Comparison of ENCODE assay signal across 1 cellular context in the genomic region with DNA sequence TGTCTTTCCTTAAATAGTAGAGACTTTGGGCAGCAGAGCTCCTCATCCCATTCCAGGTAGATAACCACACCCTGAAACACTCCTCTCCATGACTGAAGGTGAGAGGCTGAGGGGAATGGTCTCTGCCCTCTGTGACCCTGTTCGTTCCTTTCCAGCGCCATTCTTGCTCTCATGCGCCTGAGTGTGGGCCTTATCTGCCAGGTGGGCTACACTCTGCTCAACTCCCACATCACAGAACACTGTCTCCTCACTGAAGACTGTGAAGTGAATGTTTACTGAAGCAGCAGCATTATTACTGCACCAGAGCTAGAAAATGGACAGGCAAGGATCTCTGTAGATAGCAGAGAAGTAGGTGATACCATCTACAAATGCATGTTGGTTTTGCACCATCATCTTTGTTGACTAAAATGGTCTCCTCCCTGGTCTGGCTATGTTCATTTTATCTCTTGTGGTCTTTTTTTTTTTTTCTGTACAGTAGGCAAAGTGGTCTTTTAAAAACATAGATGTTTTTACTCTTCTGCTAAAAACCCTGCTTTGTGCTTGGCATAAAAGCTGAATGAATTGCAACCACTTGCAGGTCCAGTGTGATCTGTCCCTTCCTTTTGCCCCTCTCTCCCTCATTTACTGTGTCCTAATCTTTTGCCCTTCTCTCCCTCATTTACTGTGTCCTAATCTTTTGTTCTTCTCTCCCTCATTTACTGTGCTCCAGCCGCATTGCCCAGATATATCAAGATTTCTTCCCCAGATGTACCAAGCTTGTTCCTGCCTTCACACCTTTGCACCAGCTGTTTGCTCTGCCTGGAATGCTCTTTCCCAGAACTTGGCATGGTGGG.
TF ChIP-seq lines count a peak whose summit lies in the region.

No MANE protein-coding gene starts in this region.

TF ChIP-seq in HEK293T, 16 proteins besides CTCF, POLR2A, EP300 and RAD21:
- TF ChIP-seq FOXM1 (IDR thresholded peaks at IDR 0.05; ENCODE audit: borderline replicate concordance) (no peak), LEF1 (IDR thresholded peaks at IDR 0.05; ENCODE audit: borderline replicate concordance) (no peak), BHLHE40 (IDR thresholded peaks at IDR 0.05; ENCODE audit: borderline replicate concordance) (no peak), SUZ12 (IDR thresholded peaks at IDR 0.05) (no peak), ARNT (IDR thresholded peaks at IDR 0.05) (no peak), ELF4 (IDR thresholded peaks at IDR 0.05) (no peak), SP1 (IDR thresholded peaks at IDR 0.05) (no peak), L3MBTL2 (conservative IDR thresholded peaks at IDR 0.05) (no peak), TARDBP (IDR thresholded peaks at IDR 0.05) (no peak), FOXK2 (IDR thresholded peaks at IDR 0.05) (no peak), ZNF384 (IDR thresholded peaks at IDR 0.05) (no peak), HDGF (IDR thresholded peaks at IDR 0.05; ENCODE audit: borderline replicate concordance) (no peak), CTBP1 (IDR thresholded peaks at IDR 0.05; ENCODE audit: borderline replicate concordance) (no peak), NFRKB (IDR thresholded peaks at IDR 0.05) (no peak), FOXA1 (IDR thresholded peaks at IDR 0.05) (no peak)
- TF ChIP-seq, protein P1, sequence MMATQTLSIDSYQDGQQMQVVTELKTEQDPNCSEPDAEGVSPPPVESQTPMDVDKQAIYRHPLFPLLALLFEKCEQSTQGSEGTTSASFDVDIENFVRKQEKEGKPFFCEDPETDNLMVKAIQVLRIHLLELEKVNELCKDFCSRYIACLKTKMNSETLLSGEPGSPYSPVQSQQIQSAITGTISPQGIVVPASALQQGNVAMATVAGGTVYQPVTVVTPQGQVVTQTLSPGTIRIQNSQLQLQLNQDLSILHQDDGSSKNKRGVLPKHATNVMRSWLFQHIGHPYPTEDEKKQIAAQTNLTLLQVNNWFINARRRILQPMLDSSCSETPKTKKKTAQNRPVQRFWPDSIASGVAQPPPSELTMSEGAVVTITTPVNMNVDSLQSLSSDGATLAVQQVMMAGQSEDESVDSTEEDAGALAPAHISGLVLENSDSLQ (IDR thresholded peaks at IDR 0.05), result no peak
TF ChIP-seq in HEK293T: peak in this region for 0.
